8 cellular contexts compared by ENCODE assay signal in the genomic region with DNA sequence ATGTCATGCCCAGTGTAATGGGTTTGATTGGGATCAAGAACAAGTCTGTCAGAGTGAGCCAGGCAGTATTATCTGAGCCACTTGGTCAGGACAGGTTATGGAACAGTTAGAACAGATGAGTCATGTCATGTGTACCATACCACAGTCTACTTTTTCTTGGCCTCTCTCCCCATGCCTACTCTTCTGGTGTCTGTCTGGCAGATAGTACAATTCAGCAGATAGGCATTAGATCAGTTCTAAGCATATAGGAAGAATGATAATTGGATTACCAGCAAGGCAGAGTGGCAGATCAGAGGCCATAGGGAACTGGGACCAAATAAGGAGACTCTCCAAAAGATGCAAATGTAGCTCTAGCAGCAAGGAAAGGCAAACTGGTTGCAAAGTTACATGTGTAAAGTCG. TPM values are rescaled to one million over a fixed set of nuclear protein-coding genes. Genes with fewer than 3 reads are reported as not detected.
DNase-seq lines count a peak whose midpoint lies in the region; ATAC-seq and TF ChIP-seq lines count a peak whose summit lies in the region.

No MANE protein-coding gene starts in this region.

- H3K4me1 ChIP-seq in Karpas-422 (ENCODE audit: low read length) (peaks cover 53% of the 10 kb centered on the region), endodermal cell (ENCODE audit: control insufficient read depth, insufficient read depth, low read length) (peaks cover 9% of the 10 kb centered on the region), gastrocnemius medialis (peaks cover 72 to 77% of the 10 kb centered on the region in 2 donors)

- H3K27ac Mint-ChIP-seq in endodermal cell = peak overlapping the region; percentile 79

- H3K9ac ChIP-seq in Karpas-422 (ENCODE audit: low read length) = peak overlapping the region; percentile 35
- no peak overlapping the region for H3K9ac ChIP-seq in endodermal cell (ENCODE audit: extremely low read depth, low read length, poor library complexity, severe bottlenecking)

- H2AFZ ChIP-seq in Karpas-422 (ENCODE audit: low read length) = no peak overlapping the region

- H3K36me3 ChIP-seq in Karpas-422 (ENCODE audit: insufficient read depth, low read length) (peaks cover 8% of the 10 kb centered on the region; the same call in 1 of the 2 replicates), endodermal cell (ENCODE audit: control insufficient read depth, insufficient read depth, low read length) (peaks cover 44% of the 10 kb centered on the region), gastrocnemius medialis (peaks cover 0 to 11% of the 10 kb centered on the region in 2 donors)

- 75 to 91% methylated on average over 1 of the region's 1 CpG for WGBS in endodermal cell (ENCODE audit: insufficient coverage in 1 of 2, insufficient read length in 1 of 2), 2 experiments

- in situ Hi-C loops in gastrocnemius medialis (cut with MboI; ENCODE audit: low sequenced_read_pairs in 4 of 4) = no loop called here
- in situ Hi-C loops in G401 (cut with HindIII; ENCODE audit: low sequenced_read_pairs) = no loop called here

- TF ChIP-seq CTCF in endodermal cell (conservative IDR thresholded peaks at IDR 0.05) (no peak), gastrocnemius medialis (IDR thresholded peaks at IDR 0.05 in 4 of 5, conservative IDR thresholded peaks at IDR 0.05 in 1 of 5) (no peak)

- peaks cover 99% of the 10 kb centered on the region for H3K79me2 ChIP-seq in Karpas-422 (ENCODE audit: low read length)

- H3K9me3 ChIP-seq in Karpas-422 (ENCODE audit: low read length) (no peaks in the 10 kb centered on the region), endodermal cell (ENCODE audit: control insufficient read depth, low read length) (no peaks in the 10 kb centered on the region), gastrocnemius medialis (no peaks in the 10 kb centered on the region)

- peaks cover 36% of the 10 kb centered on the region for H3K4me1 Mint-ChIP-seq in endodermal cell

- intact Hi-C loops in gastrocnemius medialis (cut with DNase I; ENCODE audit: low total_unique reads) = loop anchor here (1.0 to 2.0 kb wide), 2 partner anchors 17 to 28 kb away; no protein-coding TSS in a partner anchor

- no peaks in the 10 kb centered on the region for H3K9me2 ChIP-seq in Karpas-422 (replicated peaks; ENCODE audit: insufficient read depth, low read length)

- peak overlapping the region; percentile 10; the same call in 1 of the 2 replicates for H3K4me3 ChIP-seq in Karpas-422 (ENCODE audit: low read length)
- H3K4me3 ChIP-seq in endodermal cell (ENCODE audit: low read length) = peak overlapping the region; percentile 50
- H3K4me3 ChIP-seq in gastrocnemius medialis = peak overlapping the region in 2 of 4 donors; percentile 14 to 17

- H3K27ac ChIP-seq in Karpas-422 (ENCODE audit: low read length) = peak overlapping the region; percentile 87
- H3K27ac ChIP-seq in endodermal cell (ENCODE audit: low read depth, low read length) = no peak overlapping the region
- H3K27ac ChIP-seq in gastrocnemius medialis = peak overlapping the region; percentile 85 to 93 (median 90)

- H3K27me3 ChIP-seq in Karpas-422 (ENCODE audit: low read length) (no peaks in the 10 kb centered on the region), endodermal cell (ENCODE audit: control insufficient read depth, insufficient read depth, low read length, poor library complexity, severe bottlenecking) (no peaks in the 10 kb centered on the region), gastrocnemius medialis (no peaks in the 10 kb centered on the region)

- no peaks in the 10 kb centered on the region for H3K27me3 Mint-ChIP-seq in endodermal cell (ENCODE audit: insufficient read depth)

- no peak overlapping the region for H3K4me3 Mint-ChIP-seq in endodermal cell

- H3K4me2 ChIP-seq in Karpas-422 (ENCODE audit: low read depth, low read length, poor library complexity, severe bottlenecking) = peak overlapping the region; percentile 62

- H4K20me1 ChIP-seq in Karpas-422 (ENCODE audit: insufficient read depth, low read depth, low read length) = no peaks in the 10 kb centered on the region

- H3K9me3 Mint-ChIP-seq in endodermal cell = no peaks in the 10 kb centered on the region

- DNase-seq in SIG-M5 treated with dmso at 0.1 percent for 504 hours (lab: John Stamatoyannopoulos, UW; ENCODE audit: unreplicated experiment) (peak; percentile 8), SIG-M5 (lab: John Stamatoyannopoulos, UW) (no peak), Karpas-422 (peak; percentile 59), endodermal cell (no peak), gastrocnemius medialis (peak; percentile 70 to 74), G401 (ENCODE audit: low spot score) (no peak), SKM-1 (lab: John Stamatoyannopoulos, UW; ENCODE audit: unreplicated experiment) (no peak), NCI-H2029 treated with DMSO at 0.1 percent for 48 hours (lab: John Stamatoyannopoulos, UW) (no peak)

- peaks cover 35% of the 10 kb centered on the region for H3K36me3 Mint-ChIP-seq in endodermal cell (ENCODE audit: low read depth)

- ATAC-seq in gastrocnemius medialis = peak; percentile 91 to 93

- TF ChIP-seq POLR2A in gastrocnemius medialis (IDR thresholded peaks at IDR 0.05) = no peak

RNA-seq across cellular contexts. Expression of a gene that starts 30.5 kb away (rescaled TPM):
- total RNA-seq in Karpas-422 (2014; rRNA removed; shearing (Covaris generic); ENCODE audit: low replicate concordance) = 59.0 and 62.3 TPM in 2 replicates
- total RNA-seq in endodermal cell = 10 to 100 TPM; 44.1 to 51.6 TPM
- 17.3 TPM for polyA plus RNA-seq in endodermal cell (2013, experiment 1 of 2)
- polyA plus RNA-seq in endodermal cell (2013, experiment 2 of 2) = 19.2 TPM
- total RNA-seq in gastrocnemius medialis = 10 to 100 TPM; 26.2 to 55.9 (median 40.7) TPM
- 23.0 and 29.7 TPM in 2 replicates for total RNA-seq in G401 (2014; rRNA removed; shearing (Covaris generic))

Comparison
In these comparisons a context has a peak if more than half of its experiments do, and no peak if none do; other contexts are left out.
1. DNase-seq: peak in SIG-M5 treated with dmso at 0.1 percent for 504 hours (single experiment), Karpas-422 (single experiment) and gastrocnemius medialis (2 of 2); none in SIG-M5 (single experiment), endodermal cell (single experiment), G401 (single experiment), SKM-1 (single experiment) and NCI-H2029 treated with DMSO at 0.1 percent for 48 hours (single experiment).